10 cellular contexts compared by ENCODE assay signal in the genomic region with DNA sequence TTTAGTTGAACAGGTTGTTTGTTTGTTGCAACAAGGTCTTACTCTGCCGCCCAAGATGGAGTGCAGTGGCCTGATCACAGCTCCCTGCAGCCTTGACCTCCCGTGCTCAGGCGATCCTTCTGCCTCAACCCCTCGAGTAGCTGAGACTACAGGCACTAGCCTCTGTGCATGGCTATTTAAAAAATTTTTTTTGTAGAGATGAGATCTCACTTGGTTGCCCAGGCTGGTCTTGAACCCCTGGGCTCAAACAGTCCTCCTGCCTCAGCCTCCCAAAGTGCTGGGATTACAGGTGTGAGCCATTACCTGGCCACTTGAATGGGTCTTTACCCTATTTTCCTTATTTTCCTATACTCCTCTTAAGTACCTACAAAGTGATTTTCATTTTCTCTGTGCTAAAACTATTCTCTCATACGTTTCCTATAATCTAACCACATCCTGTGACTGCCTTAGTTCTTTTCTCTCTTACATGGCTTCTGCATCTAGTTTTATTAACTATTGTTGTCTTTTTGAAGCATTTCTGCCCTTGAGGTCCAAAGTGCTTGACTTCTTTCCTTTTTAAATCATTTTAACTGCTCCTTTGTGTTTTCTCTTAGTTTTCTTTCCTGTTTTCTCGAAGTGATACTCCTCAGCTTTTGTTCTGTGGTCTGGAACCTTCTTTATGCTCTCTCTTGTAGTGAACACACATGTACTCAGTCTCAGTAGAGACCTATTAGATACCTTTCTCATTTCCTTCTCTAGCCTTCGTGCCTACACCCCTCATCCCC. TPM values are rescaled to one million over a fixed set of nuclear protein-coding genes. Genes with fewer than 3 reads are reported as not detected.
DNase-seq lines count a peak whose midpoint lies in the region; ATAC-seq, FAIRE-seq and TF ChIP-seq lines count a peak whose summit lies in the region.
"Had no signal": no experiment of that assay in that cellular context is flagged by ENCODE, and none has a peak within 500 bp of the region (broad histone marks: within the 10 kb centered on the region; RNA-seq: fewer than 3 reads in every experiment).

No MANE protein-coding gene starts in this region.

- H3K36me3 Mint-ChIP-seq in endothelial cell (ENCODE audit: low read depth, unreplicated experiment) = peaks cover 8% of the 10 kb centered on the region

- peak; percentile 89 for ATAC-seq in GM18909 (IDR thresholded peaks at IDR 0.05; ENCODE audit: poor library complexity, unreplicated experiment)
- peak; percentile 89 for ATAC-seq in GM21737 (IDR thresholded peaks at IDR 0.05; ENCODE audit: unreplicated experiment)
- peak; percentile 59 for ATAC-seq in HG03558 (IDR thresholded peaks at IDR 0.05; ENCODE audit: extremely low read depth, unreplicated experiment)
- ATAC-seq in sciatic nerve = no peak

- H3K4me3 ChIP-seq in small intestine (ENCODE audit: low read depth in 1 of 2, low read length in 2 of 2) = no peak overlapping the region

- no peak for FAIRE-seq in small intestine (lab: Jason Lieb, UNC)

- peaks cover 2 to 8% of the 10 kb centered on the region in 2 donors for H3K4me1 ChIP-seq in small intestine (ENCODE audit: control insufficient read depth in 2 of 2, insufficient read depth in 1 of 2, low read depth in 1 of 2, low read length in 1 of 2)

- H3K27me3 Mint-ChIP-seq in endothelial cell (ENCODE audit: unreplicated experiment) = no peaks in the 10 kb centered on the region

- no peaks in the 10 kb centered on the region for H3K9me3 Mint-ChIP-seq in endothelial cell (ENCODE audit: unreplicated experiment)
- H3K9me3 Mint-ChIP-seq: T-helper 1 cell treated with Interleukin-12 subunit alpha and Interleukin-12 subunit beta and Interleukin-4 antibody, amounts not matched to agents 30 μg/mL and 1 μg/mL, for 36 hours had no signal

- no peaks in the 10 kb centered on the region for H3K4me1 Mint-ChIP-seq in endothelial cell (ENCODE audit: unreplicated experiment)

- H3K4me3 Mint-ChIP-seq in endothelial cell (ENCODE audit: unreplicated experiment) = no peak overlapping the region
- H3K4me3 Mint-ChIP-seq: T-helper 1 cell treated with Interleukin-12 subunit alpha and Interleukin-12 subunit beta and Interleukin-4 antibody, amounts not matched to agents 30 μg/mL and 1 μg/mL, for 36 hours had no signal

- DNase-seq in small intestine (no peak), sciatic nerve (ENCODE audit: low spot score) (no peak), endothelial cell (ENCODE audit: low spot score) (no peak), HCEC 1CT (no peak)
- DNase-seq: activated gamma-delta T cell treated with Interleukin-2 at 50 U/mL for 16 hours, nucleus accumbens had no signal

- TF ChIP-seq CTCF in endothelial cell (IDR thresholded peaks at IDR 0.05; ENCODE audit: unreplicated experiment) = no peak

- H3K9me3 ChIP-seq in small intestine (ENCODE audit: control insufficient read depth, low read depth) = no peaks in the 10 kb centered on the region

- WGBS in small intestine, 3 donors = 71 to 88% (median 74%) methylated on average over 7 of the region's 7 CpGs

- intact Hi-C loops in sciatic nerve (cut with DNase I) = no loop called here

- peaks cover 9 to 19% of the 10 kb centered on the region in 2 donors for H3K36me3 ChIP-seq in small intestine (ENCODE audit: control insufficient read depth in 2 of 2, insufficient read depth in 2 of 2, low read length in 2 of 2)

- no peak overlapping the region for H3K27ac Mint-ChIP-seq in endothelial cell (ENCODE audit: unreplicated experiment)
- H3K27ac Mint-ChIP-seq: T-helper 1 cell treated with Interleukin-12 subunit alpha and Interleukin-12 subunit beta and Interleukin-4 antibody, amounts not matched to agents 30 μg/mL and 1 μg/mL, for 36 hours had no signal

- peak overlapping the region; percentile 41 to 74 for H3K27ac ChIP-seq in small intestine (ENCODE audit: low read depth in 1 of 2, low read length in 1 of 2)

- H3K27me3 ChIP-seq in small intestine (ENCODE audit: control insufficient read depth in 2 of 2, insufficient read depth in 2 of 2, low read length in 2 of 2) = no peaks in the 10 kb centered on the region

RNA-seq across cellular contexts. Expression of a gene that starts 14.1 kb away (rescaled TPM):
- 1,000 to 10,000 TPM in 1 of 3 donors, 10 to 100 TPM in 2; 49.2 to 1,000 (median 58.9) TPM for polyA plus RNA-seq in small intestine
- total RNA-seq in sciatic nerve (not detected), endothelial cell (ENCODE audit: unreplicated experiment) (not detected)

RNA-seq across cellular contexts. Expression of a gene that starts 14.2 kb away (rescaled TPM):
- 10 to 100 TPM; 25.9 to 37.1 (median 30.8) TPM for polyA plus RNA-seq in small intestine
- 66.0 TPM for total RNA-seq in sciatic nerve
- 36.2 TPM for total RNA-seq in endothelial cell (ENCODE audit: unreplicated experiment)

RNA-seq across cellular contexts. Expression of a gene that starts 43.7 kb away (rescaled TPM):
- polyA plus RNA-seq in small intestine = 10 to 100 TPM; 12.2 to 47.9 (median 12.5) TPM
- total RNA-seq in sciatic nerve (3.3 TPM), endothelial cell (ENCODE audit: unreplicated experiment) (20.9 TPM)

RNA-seq across cellular contexts. Expression of a gene that starts 48.7 kb away (rescaled TPM):
- polyA plus RNA-seq in small intestine = 1 to 10 TPM in 1 of 3 donors, under 1 TPM in 2; under 0.01 to 1.1 (median 0.27) TPM
- total RNA-seq in sciatic nerve (14.8 TPM), endothelial cell (ENCODE audit: unreplicated experiment) (0.08 TPM)

RNA-seq across cellular contexts. Expression of a gene that starts 58.3 kb away (rescaled TPM):
- polyA plus RNA-seq in small intestine = 10 to 100 TPM in 1 of 3 donors, 1 to 10 TPM in 2; 6.7 to 10.1 (median 7.3) TPM
- total RNA-seq in sciatic nerve (40.7 TPM), endothelial cell (ENCODE audit: unreplicated experiment) (16.9 TPM)
